Comparison of ENCODE assay signal across 12 cellular contexts in genomic region chr11:19633276-19633675, GRCh38.
A peak's percentile ranks its signal among the peaks of the same experiment; 100 is the strongest.
DNase-seq lines count a peak whose midpoint lies in the region; ATAC-seq and TF ChIP-seq lines count a peak whose summit lies in the region.
"Had no signal": no experiment of that assay in that cellular context is flagged by ENCODE, and none has a peak within 500 bp of the region (broad histone marks: within the 10 kb centered on the region; RNA-seq: fewer than 3 reads in every experiment).

No MANE protein-coding gene starts in this region.

- no peak overlapping the region for H2BK5ac ChIP-seq in neuronal stem cell (ENCODE audit: low read length)

- peaks cover 10% of the 10 kb centered on the region for H3K9me3 Mint-ChIP-seq in activated CD4-positive, alpha-beta memory T cell treated with anti-CD3 and anti-CD28 coated beads for 36 hours
- peaks cover 0 to 18% (median 6%) of the 10 kb centered on the region in 9 donors for H3K9me3 Mint-ChIP-seq in naive thymus-derived CD8-positive, alpha-beta T cell

- CTCF ChIA-PET in Panc1 (lab: Charles Lee), result no interaction called here
- CTCF ChIA-PET in activated CD4-positive, alpha-beta memory T cell treated with anti-CD3 and anti-CD28 coated beads for 36 hours (lab: Charles Lee), result no interaction called here

- no CpG with 5 or more reads among the region's 7 CpGs for WGBS in neuronal stem cell (ENCODE audit: extremely low coverage in 2 of 2, insufficient read length in 2 of 2, insufficient replicate concordance in 1 of 2), 2 donors

- no peak overlapping the region for H3K23ac ChIP-seq in neuronal stem cell (ENCODE audit: low read depth, low read length, poor library complexity)

- peak overlapping the region; percentile 44 for H2AK5ac ChIP-seq in neuronal stem cell (ENCODE audit: low read depth, low read length)

- H3K4me3 Mint-ChIP-seq in activated CD4-positive, alpha-beta memory T cell treated with anti-CD3 and anti-CD28 coated beads for 36 hours, result no peak overlapping the region
- H3K4me3 Mint-ChIP-seq in naive thymus-derived CD8-positive, alpha-beta T cell, result no peak overlapping the region

- H3K4me3 ChIP-seq in Panc1 (ENCODE audit: low read depth in 2 of 2, low read length in 2 of 2) (no peak overlapping the region), neuronal stem cell (ENCODE audit: low read length in 2 of 2) (no peak overlapping the region)
- H3K4me3 ChIP-seq: skin epidermis had no signal

- H3K79me1 ChIP-seq in neuronal stem cell (ENCODE audit: low read depth, low read length), result no peaks in the 10 kb centered on the region

- H3K14ac ChIP-seq in neuronal stem cell (ENCODE audit: low read length), result no peak overlapping the region

- H3K36me3 Mint-ChIP-seq in activated CD4-positive, alpha-beta memory T cell treated with anti-CD3 and anti-CD28 coated beads for 36 hours, result no peaks in the 10 kb centered on the region
- no peaks in the 10 kb centered on the region for H3K36me3 Mint-ChIP-seq in naive thymus-derived CD8-positive, alpha-beta T cell

- H3K9ac ChIP-seq in neuronal stem cell (ENCODE audit: low read depth, low read length, poor library complexity), result no peak overlapping the region

- H3K27ac ChIP-seq in Panc1 (ENCODE audit: low read length), result no peak overlapping the region
- H3K27ac ChIP-seq in neuronal stem cell (replicated peaks; ENCODE audit: low read length), result no peak overlapping the region

- no peak overlapping the region for H2BK15ac ChIP-seq in neuronal stem cell (ENCODE audit: low read length)

- no peak overlapping the region for H2AFZ ChIP-seq in neuronal stem cell (ENCODE audit: low read length)

- no peak overlapping the region for H3K4me2 ChIP-seq in neuronal stem cell (ENCODE audit: insufficient read depth, low read length, poor library complexity, severe bottlenecking)

- no peaks in the 10 kb centered on the region for H3K4me1 Mint-ChIP-seq in activated CD4-positive, alpha-beta memory T cell treated with anti-CD3 and anti-CD28 coated beads for 36 hours (ENCODE audit: low read depth)
- no peaks in the 10 kb centered on the region for H3K4me1 Mint-ChIP-seq in naive thymus-derived CD8-positive, alpha-beta T cell

- H3K4me1 ChIP-seq in Panc1 (ENCODE audit: control insufficient read depth, insufficient read depth, low read length) (no peaks in the 10 kb centered on the region), neuronal stem cell (ENCODE audit: control insufficient read depth in 2 of 2, insufficient read depth in 1 of 2, low read depth in 1 of 2, low read length in 2 of 2) (peaks cover 0 to 11% of the 10 kb centered on the region in 2 donors)

- POLR2A ChIA-PET in Panc1 (lab: Charles Lee), result no interaction called here
- POLR2A ChIA-PET in activated CD4-positive, alpha-beta memory T cell treated with anti-CD3 and anti-CD28 coated beads for 36 hours (lab: Charles Lee), result no interaction called here
- POLR2A ChIA-PET in naive thymus-derived CD8-positive, alpha-beta T cell (lab: Charles Lee), result no interaction called here

- TF ChIP-seq CTCF in Panc1 (IDR thresholded peaks at IDR 0.05), result no peak

- intact Hi-C loops in Panc1 (cut with micrococcal nuclease; ENCODE audit: unreplicated experiment), result no loop called here
- intact Hi-C loops in activated CD4-positive, alpha-beta memory T cell treated with anti-CD3 and anti-CD28 coated beads for 36 hours (cut with micrococcal nuclease), result no loop called here

- no peak overlapping the region for H4K8ac ChIP-seq in neuronal stem cell (ENCODE audit: low read depth, low read length)

- ATAC-seq in Panc1 (0 out of 2 replicates have a peak, but pooled peaks have one; percentile 21), HG02840 (IDR thresholded peaks at IDR 0.05; ENCODE audit: low FRiP score, unreplicated experiment) (no peak)
- no peak for ATAC-seq in naive thymus-derived CD8-positive, alpha-beta T cell

- in situ Hi-C loops in Panc1 (cut with HindIII; ENCODE audit: low pct_unique_long_range_greater_than_20kb, low sequenced_read_pairs), result no loop called here

- peak overlapping the region; percentile 16 for H3K18ac ChIP-seq in neuronal stem cell (ENCODE audit: low read length)

- H3K27me3 ChIP-seq in Panc1 (ENCODE audit: control insufficient read depth, insufficient read depth, low read length), result no peaks in the 10 kb centered on the region
- no peaks in the 10 kb centered on the region for H3K27me3 ChIP-seq in neuronal stem cell (ENCODE audit: control insufficient read depth in 3 of 3, insufficient read depth in 3 of 3, low read depth in 1 of 3, low read length in 3 of 3)

- H3K27me3 Mint-ChIP-seq in activated CD4-positive, alpha-beta memory T cell treated with anti-CD3 and anti-CD28 coated beads for 36 hours, result peaks cover 6% of the 10 kb centered on the region
- H3K27me3 Mint-ChIP-seq in naive thymus-derived CD8-positive, alpha-beta T cell, result peaks cover 5 to 22% (median 10%) of the 10 kb centered on the region in 5 donors

- no peaks in the 10 kb centered on the region for H3K9me3 ChIP-seq in Panc1 (ENCODE audit: control insufficient read depth, insufficient read depth, low read depth, low read length)
- H3K9me3 ChIP-seq in neuronal stem cell (replicated peaks in 1 of 2; ENCODE audit: control insufficient read depth in 2 of 2, insufficient read depth in 1 of 2, low read depth in 1 of 2, low read length in 2 of 2), result peaks cover 0 to 9% of the 10 kb centered on the region in 2 donors

- H2BK120ac ChIP-seq in neuronal stem cell (ENCODE audit: low read depth, low read length), result no peak overlapping the region

- no TSS peak for BruUV-seq in Panc1 (replicated peaks; lab: Mats Ljungman, UMichigan)

- H3K36me3 ChIP-seq in Panc1 (ENCODE audit: control insufficient read depth, insufficient read depth, low read length) (no peaks in the 10 kb centered on the region), neuronal stem cell (replicated peaks in 1 of 2; ENCODE audit: control insufficient read depth in 2 of 2, insufficient read depth in 2 of 2, low read length in 2 of 2) (no peaks in the 10 kb centered on the region)

- no peak overlapping the region for H3K4ac ChIP-seq in neuronal stem cell (ENCODE audit: low read length)

- H3K27ac Mint-ChIP-seq in activated CD4-positive, alpha-beta memory T cell treated with anti-CD3 and anti-CD28 coated beads for 36 hours, result no peak overlapping the region
- no peak overlapping the region for H3K27ac Mint-ChIP-seq in naive thymus-derived CD8-positive, alpha-beta T cell

- H2BK12ac ChIP-seq in neuronal stem cell (ENCODE audit: low read length), result no peak overlapping the region

- H4K91ac ChIP-seq in neuronal stem cell (ENCODE audit: low read depth, low read length, poor library complexity), result no peak overlapping the region

- no peak for DNase-seq in Panc1 (ENCODE audit: low read depth, low spot score)
- DNase-seq in fibroblast of peridontal ligament (ENCODE audit: extremely low read depth), result peak; percentile 35
- no peak for DNase-seq in neuronal stem cell (ENCODE audit: low spot score)
- peak; percentile 59 for DNase-seq in ureter (ENCODE audit: low spot score)
- no peak for DNase-seq in activated CD4-positive, alpha-beta memory T cell treated with anti-CD3 and anti-CD28 coated beads for 36 hours
- DNase-seq in naive thymus-derived CD8-positive, alpha-beta T cell, result no peak
- DNase-seq: activated CD4-positive, alpha-beta T cell treated with anti-CD3 and anti-CD28 coated beads for 1 hour; Calu3; mesendoderm; NCI-H510A treated with DMSO at 0.1 percent for 48 hours had no signal

Comparison
In these comparisons a context has a peak if more than half of its experiments do, and no peak if none do; other contexts are left out.
1. DNase-seq: peak in fibroblast of peridontal ligament (single experiment) and ureter (single experiment); none in Panc1 (single experiment), neuronal stem cell (single experiment), activated CD4-positive, alpha-beta memory T cell treated with anti-CD3 and anti-CD28 coated beads for 36 hours (single experiment) and naive thymus-derived CD8-positive, alpha-beta T cell (0 of 10).